In the genomic region with DNA sequence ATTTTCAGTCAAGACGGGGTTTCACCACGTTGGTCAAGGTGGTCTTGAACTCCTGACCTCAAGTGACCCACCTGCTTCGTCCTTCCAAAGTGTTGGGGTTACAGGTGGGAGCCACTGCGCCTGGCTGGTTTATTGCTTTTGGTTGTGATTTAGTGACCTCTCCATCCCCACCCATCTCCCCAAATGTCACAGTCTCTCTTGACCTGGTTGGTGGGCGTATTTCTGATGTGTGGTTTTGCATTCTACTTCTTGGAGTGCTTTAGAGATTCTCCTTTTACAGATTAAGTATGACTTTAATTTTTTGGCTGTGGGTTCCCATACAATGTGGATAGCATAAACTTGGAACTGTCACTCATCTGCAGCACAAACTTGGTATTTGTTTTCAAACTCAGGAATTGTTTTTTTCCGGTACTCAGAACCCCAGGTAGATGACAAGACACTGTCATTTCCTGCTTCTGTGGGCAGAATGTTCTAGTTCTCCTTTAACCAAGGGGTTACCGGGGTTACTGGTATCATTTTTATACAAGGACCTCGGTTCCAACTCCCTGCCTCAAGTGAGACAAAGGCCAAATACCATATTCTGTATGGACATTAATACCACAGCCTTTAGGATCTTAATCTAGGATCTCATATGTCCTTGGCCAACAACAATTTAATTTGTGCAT, we compare ENCODE assay signal across 21 cellular contexts. TPM values are rescaled to one million over a fixed set of nuclear protein-coding genes. Genes with fewer than 3 reads are reported as not detected.
DNase-seq lines count a peak whose midpoint lies in the region; ATAC-seq, FAIRE-seq and TF ChIP-seq lines count a peak whose summit lies in the region.
"Had no signal": no experiment of that assay in that cellular context is flagged by ENCODE, and none has a peak within 500 bp of the region (broad histone marks: within the 10 kb centered on the region; RNA-seq: fewer than 3 reads in every experiment).

No MANE protein-coding gene starts in this region.

- H3K4me3 Mint-ChIP-seq in activated CD4-positive, alpha-beta T cell treated with anti-CD3 and anti-CD28 coated beads, Interleukin-2, amount 10 ng/mL, durations not matched to agents 7 days and 5 days: no peak overlapping the region
- no peak overlapping the region for H3K4me3 Mint-ChIP-seq in activated CD4-positive, alpha-beta T cell treated with anti-CD3 and anti-CD28 coated beads for 36 hours
- H3K4me3 Mint-ChIP-seq in T-helper 17 cell: peak overlapping the region; percentile 4
- H3K4me3 Mint-ChIP-seq in stimulated activated naive B cell treated with anti-CD40 and anti-IgM and Interleukin-4, amounts not matched to agents 10 μg/mL and 1 μg/mL and 100 μg/mL, for 72 hours: peak overlapping the region in 1 of 2 donors; percentile 20
- H3K4me3 Mint-ChIP-seq: GM23338 had no signal

- peaks cover 3% of the 10 kb centered on the region for H3K4me1 Mint-ChIP-seq in activated CD4-positive, alpha-beta T cell treated with anti-CD3 and anti-CD28 coated beads, Interleukin-2, amount 10 ng/mL, durations not matched to agents 7 days and 5 days
- H3K4me1 Mint-ChIP-seq in activated CD4-positive, alpha-beta T cell treated with anti-CD3 and anti-CD28 coated beads for 36 hours: peaks cover 3% of the 10 kb centered on the region
- peaks cover 4% of the 10 kb centered on the region for H3K4me1 Mint-ChIP-seq in T-helper 17 cell
- peaks cover 17 to 34% of the 10 kb centered on the region in 2 donors for H3K4me1 Mint-ChIP-seq in stimulated activated naive B cell treated with anti-CD40 and anti-IgM and Interleukin-4, amounts not matched to agents 10 μg/mL and 1 μg/mL and 100 μg/mL, for 72 hours
- H3K4me1 Mint-ChIP-seq: GM23338 had no signal

- H3K36me3 ChIP-seq in right atrium auricular region: no peaks in the 10 kb centered on the region
- H3K36me3 ChIP-seq: SJSA1 had no signal

- no peaks in the 10 kb centered on the region for H3K27me3 ChIP-seq in right atrium auricular region
- H3K27me3 ChIP-seq: SJSA1 had no signal

- CTCF ChIA-PET in activated CD4-positive, alpha-beta T cell treated with anti-CD3 and anti-CD28 coated beads, Interleukin-2, amount 10 ng/mL, durations not matched to agents 7 days and 5 days (lab: Charles Lee): no interaction called here
- CTCF ChIA-PET in activated CD4-positive, alpha-beta T cell treated with anti-CD3 and anti-CD28 coated beads for 36 hours (lab: Charles Lee): no interaction called here

- DNase-seq in activated CD4-positive, alpha-beta T cell treated with anti-CD3 and anti-CD28 coated beads, Interleukin-2, amount 10 ng/mL, durations not matched to agents 7 days and 5 days: no peak
- DNase-seq in activated CD4-positive, alpha-beta T cell treated with anti-CD3 and anti-CD28 coated beads for 36 hours: no peak
- DNase-seq in GM19239 (ENCODE audit: insufficient read length, low spot score) (no peak), T-helper 17 cell (no peak), right atrium auricular region (ENCODE audit: low spot score) (no peak), SHP77 (lab: John Stamatoyannopoulos, UW) (no peak)
- DNase-seq in stimulated activated naive B cell treated with anti-CD40 and anti-IgM and Interleukin-4, amounts not matched to agents 10 μg/mL and 1 μg/mL and 100 μg/mL, for 72 hours: no peak
- DNase-seq: DMS53, EL, HCEC 1CT, KG1, NCI-H1105 treated with DMSO at 0.1 percent for 48 hours, NCI-H187 treated with DMSO at 0.1 percent for 48 hours, NCI-H226, NCI-H524 treated with DMSO at 0.1 percent for 48 hours had no signal

- intact Hi-C loops in activated CD4-positive, alpha-beta T cell treated with anti-CD3 and anti-CD28 coated beads for 36 hours (cut with DNase I, micrococcal nuclease): no loop called here

- no peaks in the 10 kb centered on the region for H3K4me1 ChIP-seq in right atrium auricular region
- H3K4me1 ChIP-seq: SJSA1 had no signal

- FAIRE-seq in GM19239 (lab: Jason Lieb, UNC): peak; percentile 92

- no peak for TF ChIP-seq CTCF in right atrium auricular region (IDR thresholded peaks at IDR 0.05)

- peak overlapping the region; percentile 14 for H3K27ac Mint-ChIP-seq in activated CD4-positive, alpha-beta T cell treated with anti-CD3 and anti-CD28 coated beads, Interleukin-2, amount 10 ng/mL, durations not matched to agents 7 days and 5 days
- no peak overlapping the region for H3K27ac Mint-ChIP-seq in activated CD4-positive, alpha-beta T cell treated with anti-CD3 and anti-CD28 coated beads for 36 hours
- H3K27ac Mint-ChIP-seq in T-helper 17 cell: peak overlapping the region; percentile 57
- H3K27ac Mint-ChIP-seq in stimulated activated naive B cell treated with anti-CD40 and anti-IgM and Interleukin-4, amounts not matched to agents 10 μg/mL and 1 μg/mL and 100 μg/mL, for 72 hours: peak overlapping the region; percentile 9
- H3K27ac Mint-ChIP-seq: GM23338 had no signal

- no peak for ATAC-seq in activated CD4-positive, alpha-beta T cell treated with anti-CD3 and anti-CD28 coated beads for 36 hours
- peak; percentile 92 for ATAC-seq in T-helper 17 cell
- peak; percentile 78 to 85 for ATAC-seq in stimulated activated naive B cell treated with anti-CD40 and anti-IgM and Interleukin-4, amounts not matched to agents 10 μg/mL and 1 μg/mL and 100 μg/mL, for 72 hours (replicated peaks)
- no peak for ATAC-seq in HG03139 (IDR thresholded peaks at IDR 0.05; ENCODE audit: unreplicated experiment)
- ATAC-seq: GM23338, Panc1 had no signal

- no peaks in the 10 kb centered on the region for H3K27me3 Mint-ChIP-seq in activated CD4-positive, alpha-beta T cell treated with anti-CD3 and anti-CD28 coated beads, Interleukin-2, amount 10 ng/mL, durations not matched to agents 7 days and 5 days
- no peaks in the 10 kb centered on the region for H3K27me3 Mint-ChIP-seq in activated CD4-positive, alpha-beta T cell treated with anti-CD3 and anti-CD28 coated beads for 36 hours
- peaks cover 4% of the 10 kb centered on the region for H3K27me3 Mint-ChIP-seq in T-helper 17 cell
- peaks cover 5% of the 10 kb centered on the region in 2 donors for H3K27me3 Mint-ChIP-seq in stimulated activated naive B cell treated with anti-CD40 and anti-IgM and Interleukin-4, amounts not matched to agents 10 μg/mL and 1 μg/mL and 100 μg/mL, for 72 hours

- H3K4me3 ChIP-seq in right atrium auricular region: no peak overlapping the region
- H3K4me3 ChIP-seq: GM23338, SJSA1 had no signal

- H3K27ac ChIP-seq in right atrium auricular region: no peak overlapping the region
- H3K27ac ChIP-seq: 22Rv1, SJSA1 had no signal

- H3K9me3 ChIP-seq in T-helper 17 cell (ENCODE audit: control insufficient read depth, low read length, poor library complexity, severe bottlenecking): no peaks in the 10 kb centered on the region
- no peaks in the 10 kb centered on the region for H3K9me3 ChIP-seq in right atrium auricular region
- H3K9me3 ChIP-seq: SJSA1 had no signal

- H3K9me3 Mint-ChIP-seq in activated CD4-positive, alpha-beta T cell treated with anti-CD3 and anti-CD28 coated beads, Interleukin-2, amount 10 ng/mL, durations not matched to agents 7 days and 5 days: no peaks in the 10 kb centered on the region
- peaks cover 5% of the 10 kb centered on the region for H3K9me3 Mint-ChIP-seq in activated CD4-positive, alpha-beta T cell treated with anti-CD3 and anti-CD28 coated beads for 36 hours (ENCODE audit: low read depth)
- H3K9me3 Mint-ChIP-seq in stimulated activated naive B cell treated with anti-CD40 and anti-IgM and Interleukin-4, amounts not matched to agents 10 μg/mL and 1 μg/mL and 100 μg/mL, for 72 hours: peaks cover 8 to 9% of the 10 kb centered on the region in 2 donors
- H3K9me3 Mint-ChIP-seq: GM23338 had no signal

- H3K36me3 Mint-ChIP-seq in activated CD4-positive, alpha-beta T cell treated with anti-CD3 and anti-CD28 coated beads, Interleukin-2, amount 10 ng/mL, durations not matched to agents 7 days and 5 days (ENCODE audit: low read depth): no peaks in the 10 kb centered on the region
- H3K36me3 Mint-ChIP-seq in activated CD4-positive, alpha-beta T cell treated with anti-CD3 and anti-CD28 coated beads for 36 hours (ENCODE audit: low read depth): no peaks in the 10 kb centered on the region
- H3K36me3 Mint-ChIP-seq in T-helper 17 cell (ENCODE audit: low read depth): peaks cover 2% of the 10 kb centered on the region
- H3K36me3 Mint-ChIP-seq in stimulated activated naive B cell treated with anti-CD40 and anti-IgM and Interleukin-4, amounts not matched to agents 10 μg/mL and 1 μg/mL and 100 μg/mL, for 72 hours: peaks cover 0 to 3% of the 10 kb centered on the region in 2 donors
- H3K36me3 Mint-ChIP-seq: CD8-positive, alpha-beta memory T cell had no signal

- POLR2A ChIA-PET in activated CD4-positive, alpha-beta T cell treated with anti-CD3 and anti-CD28 coated beads, Interleukin-2, amount 10 ng/mL, durations not matched to agents 7 days and 5 days (lab: Charles Lee): no interaction called here
- POLR2A ChIA-PET in activated CD4-positive, alpha-beta T cell treated with anti-CD3 and anti-CD28 coated beads for 36 hours (lab: Charles Lee): no interaction called here

RNA-seq across cellular contexts. Expression of a gene that starts 50.5 kb away (rescaled TPM):
- not detected for total RNA-seq in activated CD4-positive, alpha-beta T cell treated with anti-CD3 and anti-CD28 coated beads, Interleukin-2, amount 10 ng/mL, durations not matched to agents 7 days and 5 days
- under 1 TPM; 0.04 to 0.05 TPM for total RNA-seq in activated CD4-positive, alpha-beta T cell treated with anti-CD3 and anti-CD28 coated beads for 36 hours
- under 1 TPM; 0.07 to 0.39 TPM for total RNA-seq in T-helper 17 cell
- 10 to 100 TPM; 10.8 to 26.0 TPM for total RNA-seq in right atrium auricular region
- total RNA-seq: GM23338, SJSA1 had no signal

Comparison
In these comparisons a context has a peak if more than half of its experiments do, and no peak if none do; other contexts are left out.
1. ATAC-seq: peak in T-helper 17 cell (single experiment) and stimulated activated naive B cell treated with anti-CD40 and anti-IgM and Interleukin-4, amounts not matched to agents 10 μg/mL and 1 μg/mL and 100 μg/mL, for 72 hours (2 of 2); none in activated CD4-positive, alpha-beta T cell treated with anti-CD3 and anti-CD28 coated beads for 36 hours (single experiment) and HG03139 (single experiment).
2. RNA of a gene that starts 50.5 kb away (total RNA-seq): 10.8 to 26.0 TPM in right atrium auricular region; 0.07 to 0.39 TPM in T-helper 17 cell, 0.04 to 0.05 TPM in activated CD4-positive, alpha-beta T cell treated with anti-CD3 and anti-CD28 coated beads for 36 hours and not detected in activated CD4-positive, alpha-beta T cell treated with anti-CD3 and anti-CD28 coated beads, Interleukin-2, amount 10 ng/mL, durations not matched to agents 7 days and 5 days; every median in the first group is over 4 times any median in the second.